16 cellular contexts compared by ENCODE assay signal in the genomic region with DNA sequence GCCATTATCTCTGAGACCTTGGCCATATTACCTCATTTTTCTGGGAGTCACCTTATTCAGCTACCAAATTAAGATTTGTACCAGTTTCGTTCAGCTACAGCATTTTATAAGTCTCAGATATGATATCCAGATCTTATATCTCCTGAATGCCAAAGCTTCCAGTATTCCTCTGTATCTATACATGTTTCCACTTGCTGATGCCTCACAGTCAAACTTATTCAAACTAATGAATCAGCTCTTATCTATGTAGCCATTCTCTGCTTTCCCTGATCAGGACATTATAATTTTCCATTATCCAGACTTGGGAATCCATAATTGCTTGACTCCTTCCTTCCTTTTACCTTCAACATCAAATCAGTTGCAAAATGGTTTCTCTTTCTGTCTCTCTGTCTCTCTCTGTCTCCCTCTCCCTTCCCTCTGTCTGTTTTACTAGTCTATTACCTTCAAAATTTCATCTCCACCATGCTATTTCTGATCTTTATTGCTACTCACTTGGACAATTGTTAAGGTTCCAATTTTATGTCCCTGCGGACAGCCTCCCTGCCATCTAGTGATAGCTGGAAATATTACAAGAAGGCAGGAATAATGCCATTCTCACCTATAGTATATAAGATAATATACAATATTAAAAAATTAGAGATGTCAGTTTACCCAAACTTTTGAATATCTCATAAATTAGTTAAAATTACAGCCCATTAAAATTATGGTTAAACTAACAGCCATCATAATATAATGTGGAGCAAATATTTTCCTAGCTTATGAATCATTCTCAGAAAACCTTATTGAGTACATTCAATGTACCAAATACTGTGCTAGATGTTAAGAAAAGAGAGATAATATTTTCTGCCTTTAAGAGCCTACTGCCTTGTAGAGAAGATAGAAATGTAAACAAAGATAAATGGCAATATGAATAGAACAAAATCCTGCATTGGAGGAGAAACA.
DNase-seq lines count a peak whose midpoint lies in the region; ATAC-seq, FAIRE-seq and TF ChIP-seq lines count a peak whose summit lies in the region.
"Had no signal": no experiment of that assay in that cellular context is flagged by ENCODE, and none has a peak within 500 bp of the region (broad histone marks: within the 10 kb centered on the region; RNA-seq: fewer than 3 reads in every experiment).

No MANE protein-coding gene starts in this region.

- H4K20me1 ChIP-seq in GM23248 (ENCODE audit: insufficient read depth) = no peaks in the 10 kb centered on the region

- H3F3A ChIP-seq in GM23248 (ENCODE audit: insufficient read depth) = no peaks in the 10 kb centered on the region

- no peak overlapping the region for H3K4me2 ChIP-seq in GM23248 (ENCODE audit: unreplicated experiment)

- H3K9ac ChIP-seq in GM23248 = no peak overlapping the region

- H3K4me3 ChIP-seq in BE2C (ENCODE audit: low read depth, low read length) = no peak overlapping the region
- no peak overlapping the region for H3K4me3 ChIP-seq in GM23248
- no peak overlapping the region for H3K4me3 ChIP-seq in fibroblast of villous mesenchyme (ENCODE audit: low read depth, low read length)
- H3K4me3 ChIP-seq: esophagus squamous epithelium, SK-N-MC had no signal

- no peaks in the 10 kb centered on the region for H3K36me3 ChIP-seq in BE2C
- no peaks in the 10 kb centered on the region for H3K36me3 ChIP-seq in GM23248 (ENCODE audit: low read depth)
- H3K36me3 ChIP-seq: esophagus squamous epithelium, neutrophil had no signal

- H3K27ac ChIP-seq in GM23248 = no peak overlapping the region
- H3K27ac ChIP-seq: esophagus squamous epithelium, neutrophil, SK-N-MC had no signal

- H3K27me3 ChIP-seq in BE2C (no peaks in the 10 kb centered on the region), GM23248 (replicated peaks; ENCODE audit: insufficient read depth) (no peaks in the 10 kb centered on the region)
- H3K27me3 ChIP-seq: esophagus squamous epithelium, neutrophil had no signal

- peaks cover 5% of the 10 kb centered on the region; the same call in 1 of the 2 replicates for H3K4me1 ChIP-seq in BE2C
- H3K4me1 ChIP-seq in GM23248 (ENCODE audit: insufficient read depth) = no peaks in the 10 kb centered on the region; the same call in 1 of the 2 replicates

- 32 to 38% methylated on average over 2 of the region's 2 CpGs for WGBS in GM23248 (ENCODE audit: low coverage in 1 of 2, low lambda C conversion rate in 2 of 2, missing lambda C conversion rate in 2 of 2), 2 experiments

- FAIRE-seq in RCC 7860 (lab: Jason Lieb, UNC) = no peak

- ATAC-seq in GM19452 (IDR thresholded peaks at IDR 0.05; ENCODE audit: unreplicated experiment) = no peak

- no peaks in the 10 kb centered on the region for H3K9me3 ChIP-seq in BE2C
- H3K9me3 ChIP-seq in GM23248 (ENCODE audit: low read depth) = no peaks in the 10 kb centered on the region
- H3K9me3 ChIP-seq: esophagus squamous epithelium, neutrophil had no signal

- H3K79me2 ChIP-seq in GM23248 (ENCODE audit: insufficient read depth) = no peaks in the 10 kb centered on the region

- in situ Hi-C loops in GM23248 (cut with MboI) = no loop called here
- in situ Hi-C loops in SK-MEL-5 (cut with HindIII; ENCODE audit: low pct_unique_long_range_greater_than_20kb, low sequenced_read_pairs) = no loop called here

- TF ChIP-seq CTCF in BE2C (IDR thresholded peaks at IDR 0.05; ENCODE audit: low read depth, low read length) = peak; percentile 75
- peak; percentile 6 for TF ChIP-seq CTCF in fibroblast of villous mesenchyme (IDR thresholded peaks at IDR 0.05; ENCODE audit: insufficient read depth, low read depth, low read length)

- H3K9me2 ChIP-seq in GM23248 (ENCODE audit: insufficient read depth) = no peaks in the 10 kb centered on the region

- no peak overlapping the region for H2AFZ ChIP-seq in GM23248

- DNase-seq in BE2C (no peak), GM23248 (peak; percentile 2), SK-MEL-5 (ENCODE audit: low read depth, low spot score) (peak; percentile 54), fibroblast of villous mesenchyme (ENCODE audit: low read depth) (no peak), RCC 7860 (ENCODE audit: low spot score) (no peak), cerebellum (ENCODE audit: low spot score) (no peak), pons (ENCODE audit: low spot score) (no peak)
- DNase-seq: activated naive CD4-positive, alpha-beta T cell treated with anti-CD3 and anti-CD28 coated beads, Interleukin-2, amount 10 ng/mL, durations not matched to agents 7 days and 5 days; esophagus squamous epithelium; HFFc6; MV-4-11; NCI-H82; substantia nigra had no signal

Comparison
In these comparisons a context has a peak if more than half of its experiments do, and no peak if none do; other contexts are left out.
1. DNase-seq: peak in GM23248 (single experiment) and SK-MEL-5 (single experiment); none in BE2C (single experiment), fibroblast of villous mesenchyme (single experiment), RCC 7860 (single experiment), cerebellum (single experiment) and pons (single experiment).